Comparison of ENCODE assay signal across 1 cellular context in the genomic region with DNA sequence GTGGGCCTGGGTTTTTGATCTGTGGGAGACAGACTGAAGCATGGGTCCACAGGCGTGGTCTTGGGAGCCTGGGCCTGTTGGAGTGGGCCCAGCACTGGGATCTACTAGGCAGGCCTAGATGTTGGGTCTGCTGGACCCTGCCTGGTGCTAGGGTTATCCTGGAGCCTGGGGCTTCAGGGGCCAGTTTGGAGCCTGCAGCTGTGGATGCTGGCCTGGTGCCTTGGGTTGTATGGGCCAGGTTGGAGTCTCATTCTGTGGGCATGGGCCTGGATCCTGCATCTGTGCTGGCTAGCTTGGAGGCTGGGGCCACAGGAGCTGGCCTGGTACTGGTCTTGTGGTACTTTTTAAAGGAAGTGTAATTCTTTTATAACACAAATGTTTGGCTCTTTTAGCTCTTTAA.
TF ChIP-seq lines count a peak whose summit lies in the region.

No MANE protein-coding gene starts in this region.

TF ChIP-seq in H1, 55 proteins besides CTCF, POLR2A, EP300 and RAD21:
- TF ChIP-seq CTBP2 (IDR thresholded peaks at IDR 0.05; ENCODE audit: borderline replicate concordance, insufficient read depth, insufficient read length, low read length): no peak
- no peak for TF ChIP-seq CHD2 (IDR thresholded peaks at IDR 0.05; ENCODE audit: low read length)
- TF ChIP-seq TAF7 (optimal IDR thresholded peaks at IDR 0.05; ENCODE audit: borderline replicate concordance, low read depth, low read length): no peak
- TF ChIP-seq ASH2L (IDR thresholded peaks at IDR 0.05; ENCODE audit: low read length): no peak
- TF ChIP-seq, protein P1, sequence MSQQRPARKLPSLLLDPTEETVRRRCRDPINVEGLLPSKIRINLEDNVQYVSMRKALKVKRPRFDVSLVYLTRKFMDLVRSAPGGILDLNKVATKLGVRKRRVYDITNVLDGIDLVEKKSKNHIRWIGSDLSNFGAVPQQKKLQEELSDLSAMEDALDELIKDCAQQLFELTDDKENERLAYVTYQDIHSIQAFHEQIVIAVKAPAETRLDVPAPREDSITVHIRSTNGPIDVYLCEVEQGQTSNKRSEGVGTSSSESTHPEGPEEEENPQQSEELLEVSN (IDR thresholded peaks at IDR 0.05): no peak
- TF ChIP-seq CBX8 (IDR thresholded peaks at IDR 0.05; ENCODE audit: borderline replicate concordance, low read depth, low read length): no peak
- no peak for TF ChIP-seq YY1 (IDR thresholded peaks at IDR 0.05; ENCODE audit: low read depth, low read length)
- no peak for TF ChIP-seq SP1 (IDR thresholded peaks at IDR 0.05; ENCODE audit: low read depth, low read length)
- TF ChIP-seq BRCA1 (IDR thresholded peaks at IDR 0.05; ENCODE audit: low read depth, low read length): no peak
- TF ChIP-seq SAP30 (IDR thresholded peaks at IDR 0.05; ENCODE audit: insufficient read depth, insufficient replicate concordance, low read length): no peak
- TF ChIP-seq SIRT6 (IDR thresholded peaks at IDR 0.05; ENCODE audit: low read length): no peak
- TF ChIP-seq SIX5 (IDR thresholded peaks at IDR 0.05; ENCODE audit: low read depth, low read length): no peak
- TF ChIP-seq KDM5A (IDR thresholded peaks at IDR 0.05; ENCODE audit: low read length): no peak
- TF ChIP-seq, protein P2, sequence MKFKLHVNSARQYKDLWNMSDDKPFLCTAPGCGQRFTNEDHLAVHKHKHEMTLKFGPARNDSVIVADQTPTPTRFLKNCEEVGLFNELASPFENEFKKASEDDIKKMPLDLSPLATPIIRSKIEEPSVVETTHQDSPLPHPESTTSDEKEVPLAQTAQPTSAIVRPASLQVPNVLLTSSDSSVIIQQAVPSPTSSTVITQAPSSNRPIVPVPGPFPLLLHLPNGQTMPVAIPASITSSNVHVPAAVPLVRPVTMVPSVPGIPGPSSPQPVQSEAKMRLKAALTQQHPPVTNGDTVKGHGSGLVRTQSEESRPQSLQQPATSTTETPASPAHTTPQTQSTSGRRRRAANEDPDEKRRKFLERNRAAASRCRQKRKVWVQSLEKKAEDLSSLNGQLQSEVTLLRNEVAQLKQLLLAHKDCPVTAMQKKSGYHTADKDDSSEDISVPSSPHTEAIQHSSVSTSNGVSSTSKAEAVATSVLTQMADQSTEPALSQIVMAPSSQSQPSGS (IDR thresholded peaks at IDR 0.05; ENCODE audit: low read length): no peak
